ENCODE assay signal across 29 cellular contexts in genomic region chr4:71841336-71841735, GRCh38. TPM values are rescaled to one million over a fixed set of nuclear protein-coding genes. Genes with fewer than 3 reads are reported as not detected.
"Had no signal": no experiment of that assay in that cellular context is flagged by ENCODE, and none has a peak within 500 bp of the region (broad histone marks: within the 10 kb centered on the region; RNA-seq: fewer than 3 reads in every experiment).

No MANE protein-coding gene starts in this region.

- ATAC-seq: activated CD8-positive, alpha-beta T cell treated with anti-CD3 and anti-CD28 coated beads, Interleukin-2, amount 10 ng/mL, durations not matched to agents 7 days and 5 days had no signal

- H3K4me3 Mint-ChIP-seq: activated CD4-positive, alpha-beta T cell treated with anti-CD3 and anti-CD28 coated beads, Interleukin-2, amount 10 ng/mL, durations not matched to agents 7 days and 5 days; activated CD8-positive, alpha-beta T cell treated with anti-CD3 and anti-CD28 coated beads, Interleukin-2, amount 10 ng/mL, durations not matched to agents 7 days and 5 days; activated naive CD4-positive, alpha-beta T cell treated with anti-CD3 and anti-CD28 coated beads, Interleukin-2, amount 50 U/mL, for 24 hours; activated naive CD8-positive, alpha-beta T cell treated with anti-CD3 and anti-CD28 coated beads, Interleukin-2, amount 10 ng/mL, durations not matched to agents 7 days and 5 days; activated T-cell treated with anti-CD3 and anti-CD28 coated beads, Interleukin-2, amount 50 U/mL, for 24 hours had no signal

- H3K36me3 ChIP-seq: ascending aorta had no signal

- H3K9me3 ChIP-seq: ascending aorta had no signal

- H3K27ac Mint-ChIP-seq: activated CD4-positive, alpha-beta T cell treated with anti-CD3 and anti-CD28 coated beads, Interleukin-2, amount 10 ng/mL, durations not matched to agents 7 days and 5 days; activated CD8-positive, alpha-beta T cell treated with anti-CD3 and anti-CD28 coated beads, Interleukin-2, amount 10 ng/mL, durations not matched to agents 7 days and 5 days; activated naive CD4-positive, alpha-beta T cell treated with anti-CD3 and anti-CD28 coated beads, Interleukin-2, amount 50 U/mL, for 24 hours; activated naive CD8-positive, alpha-beta T cell treated with anti-CD3 and anti-CD28 coated beads, Interleukin-2, amount 10 ng/mL, durations not matched to agents 7 days and 5 days; activated T-cell treated with anti-CD3 and anti-CD28 coated beads, Interleukin-2, amount 50 U/mL, for 24 hours; activated T-helper 2 cell treated with anti-CD3 and anti-CD28 coated beads, Interferon-gamma antibody, Interleukin-2, Interleukin-4, amounts not matched to agents 10 μg/mL and 5 μg/mL and 100 μg/mL, durations not matched to agents 14 hours and 24 hours and 36 hours had no signal

- H3K27me3 Mint-ChIP-seq: activated CD4-positive, alpha-beta T cell treated with anti-CD3 and anti-CD28 coated beads, Interleukin-2, amount 10 ng/mL, durations not matched to agents 7 days and 5 days; activated naive CD8-positive, alpha-beta T cell treated with anti-CD3 and anti-CD28 coated beads, Interleukin-2, amount 10 ng/mL, durations not matched to agents 7 days and 5 days; activated T-cell treated with anti-CD3 and anti-CD28 coated beads, Interleukin-2, amount 50 U/mL, for 24 hours had no signal

- H3K9me3 Mint-ChIP-seq: activated CD4-positive, alpha-beta T cell treated with anti-CD3 and anti-CD28 coated beads, Interleukin-2, amount 10 ng/mL, durations not matched to agents 7 days and 5 days; activated naive CD4-positive, alpha-beta T cell treated with anti-CD3 and anti-CD28 coated beads, Interleukin-2, amount 50 U/mL, for 24 hours; activated naive CD8-positive, alpha-beta T cell treated with anti-CD3 and anti-CD28 coated beads, Interleukin-2, amount 10 ng/mL, durations not matched to agents 7 days and 5 days; activated T-cell treated with anti-CD3 and anti-CD28 coated beads, Interleukin-2, amount 50 U/mL, for 24 hours; activated T-helper 2 cell treated with anti-CD3 and anti-CD28 coated beads, Interferon-gamma antibody, Interleukin-2, Interleukin-4, amounts not matched to agents 10 μg/mL and 5 μg/mL and 100 μg/mL, durations not matched to agents 14 hours and 24 hours and 36 hours had no signal

- H3K4me3 ChIP-seq: ascending aorta had no signal

- H3K4me1 Mint-ChIP-seq: activated CD4-positive, alpha-beta T cell treated with anti-CD3 and anti-CD28 coated beads, Interleukin-2, amount 10 ng/mL, durations not matched to agents 7 days and 5 days; activated naive CD4-positive, alpha-beta T cell treated with anti-CD3 and anti-CD28 coated beads, Interleukin-2, amount 50 U/mL, for 24 hours; activated naive CD8-positive, alpha-beta T cell treated with anti-CD3 and anti-CD28 coated beads, Interleukin-2, amount 10 ng/mL, durations not matched to agents 7 days and 5 days had no signal

- H3K27ac ChIP-seq: ascending aorta, RWPE1 had no signal

- H3K27me3 ChIP-seq: ascending aorta had no signal

- DNase-seq: activated CD4-positive, alpha-beta T cell treated with anti-CD3 and anti-CD28 coated beads, Interleukin-2, amount 10 ng/mL, durations not matched to agents 7 days and 5 days; activated CD4-positive, alpha-beta T cell treated with anti-CD3 and anti-CD28 coated beads, Interleukin-2, amount 50 U/mL, for 48 hours; activated CD8-positive, alpha-beta T cell treated with anti-CD3 and anti-CD28 coated beads, Interleukin-2, amount 10 ng/mL, durations not matched to agents 7 days and 5 days; activated gamma-delta T cell; activated naive CD4-positive, alpha-beta T cell treated with Interleukin-2 at 50 U/mL for 16 hours; activated naive CD8-positive, alpha-beta T cell treated with anti-CD3 and anti-CD28 coated beads, Interleukin-2, amount 10 ng/mL, durations not matched to agents 7 days and 5 days; activated T-cell treated with anti-CD3 and anti-CD28 coated beads, Interleukin-2, amount 50 U/mL, for 24 hours; amygdala; caudate nucleus; cerebellar nuclear complex; Karpas-422; KBM-7; NCI-H1048; NCI-H1436 treated with DMSO at 0.1 percent for 48 hours; NCI-H1694 treated with DMSO at 0.1 percent for 48 hours; NCI-H2029; NCI-H345; NCI-H524 treated with DMSO at 0.1 percent for 48 hours; Right ventricle myocardium superior; SW 1271; T-helper 1 cell; T-helper 2 cell; T1000 had no signal

- H3K36me3 Mint-ChIP-seq: activated naive CD4-positive, alpha-beta T cell treated with anti-CD3 and anti-CD28 coated beads, Interleukin-2, amount 50 U/mL, for 24 hours; activated naive CD8-positive, alpha-beta T cell treated with anti-CD3 and anti-CD28 coated beads, Interleukin-2, amount 10 ng/mL, durations not matched to agents 7 days and 5 days had no signal

- H3K4me1 ChIP-seq: ascending aorta had no signal

RNA-seq across cellular contexts. Expression of gene GC, which starts 57.5 kb away (rescaled TPM):
- total RNA-seq: activated CD4-positive, alpha-beta T cell treated with anti-CD3 and anti-CD28 coated beads, Interleukin-2, amount 10 ng/mL, durations not matched to agents 7 days and 5 days; activated CD8-positive, alpha-beta T cell treated with anti-CD3 and anti-CD28 coated beads, Interleukin-2, amount 10 ng/mL, durations not matched to agents 7 days and 5 days; activated naive CD8-positive, alpha-beta T cell treated with anti-CD3 and anti-CD28 coated beads, Interleukin-2, amount 10 ng/mL, durations not matched to agents 7 days and 5 days; activated T-helper 2 cell treated with anti-CD3 and anti-CD28 coated beads, Interferon-gamma antibody, Interleukin-2, Interleukin-4, amounts not matched to agents 10 μg/mL and 5 μg/mL and 100 μg/mL, durations not matched to agents 14 hours and 24 hours and 36 hours; MCF 10A; NCI-H460 had no signal
